Comparison of ENCODE assay signal across 30 cellular contexts in the genomic region with DNA sequence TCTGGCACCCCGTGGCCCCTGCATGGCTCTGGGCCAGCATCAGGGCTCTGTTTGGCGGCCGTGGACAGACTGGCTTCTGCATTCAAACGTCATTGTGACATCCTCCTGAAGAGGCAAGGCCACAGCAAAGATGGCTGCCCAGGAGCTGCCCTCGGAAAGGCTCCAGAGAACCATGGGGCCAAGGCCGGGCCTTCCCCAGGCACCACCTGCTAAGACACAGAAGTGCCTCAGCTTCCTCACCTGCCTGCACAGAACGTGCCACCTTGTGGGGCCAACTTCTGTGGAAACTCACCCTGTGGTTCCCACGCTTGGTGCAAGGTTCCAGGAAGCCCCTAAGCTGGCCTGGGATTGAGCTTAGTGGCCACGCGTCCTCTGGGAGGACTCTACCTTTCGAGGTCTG.
"Had no signal": no experiment of that assay in that cellular context is flagged by ENCODE, and none has a peak within 500 bp of the region (broad histone marks: within the 10 kb centered on the region; RNA-seq: fewer than 3 reads in every experiment).

No MANE protein-coding gene starts in this region.

- H3K4me1 Mint-ChIP-seq: naive thymus-derived CD8-positive, alpha-beta T cell; stimulated activated memory B cell treated with anti-CD40 and anti-IgM and Interleukin-4, amounts not matched to agents 10 μg/mL and 1 μg/mL and 100 μg/mL, for 72 hours; stimulated activated naive CD8-positive, alpha-beta T cell treated with anti-CD3 and anti-CD28 coated beads, Interleukin-15, amount 100 ng/mL, for 72 hours had no signal

- FAIRE-seq: small intestine had no signal

- H2AFZ ChIP-seq: parathyroid adenoma had no signal

- H3K4me3 Mint-ChIP-seq: naive thymus-derived CD8-positive, alpha-beta T cell; natural killer cell treated with Interleukin-12 subunit alpha and Interleukin-12 subunit beta and Interleukin-15 and Interleukin-18, amount 100 ng/mL, for 72 hours; nephron progenitor cell; neural crest cell; stimulated activated memory B cell treated with anti-CD40 and anti-IgM and Interleukin-4, amounts not matched to agents 10 μg/mL and 1 μg/mL and 100 μg/mL, for 72 hours; stimulated activated naive CD8-positive, alpha-beta T cell treated with anti-CD3 and anti-CD28 coated beads, Interleukin-15, amount 100 ng/mL, for 72 hours; type B pancreatic cell had no signal

- DNase-seq: naive thymus-derived CD8-positive, alpha-beta T cell; nephron progenitor cell; occipital lobe; ovary; psoas muscle; right cardiac atrium; right lobe of liver; sigmoid colon; small intestine; stimulated activated CD4-positive, alpha-beta T cell treated with anti-CD3 and anti-CD28 coated beads, Interleukin-12 subunit alpha, Interleukin-12 subunit beta, amount 100 ng/mL, for 4 hours; stimulated activated CD4-positive, alpha-beta T cell treated with anti-CD3 and anti-CD28 coated beads, Interleukin-1b, Interleukin-23, amount 100 ng/mL, for 48 hours; stimulated activated CD4-positive, alpha-beta T cell treated with anti-CD3 and anti-CD28 coated beads, Interleukin-4, amount 100 ng/mL, for 1 hour; stimulated activated CD4-positive, alpha-beta T cell treated with anti-CD3 and anti-CD28 coated beads, Interleukin-4, amount 100 ng/mL, for 4 hours; stimulated activated CD8-positive, alpha-beta memory T cell treated with anti-CD3 and anti-CD28 coated beads, Interleukin-4, amount 100 ng/mL, for 48 hours; stimulated activated naive CD4-positive, alpha-beta T cell; stimulated activated naive CD8-positive, alpha-beta T cell treated with anti-CD3 and anti-CD28 coated beads, Interleukin-15, amount 100 ng/mL, for 72 hours; stimulated activated naive CD8-positive, alpha-beta T cell treated with anti-CD3 and anti-CD28 coated beads, Interleukin-15, Interleukin-2, amounts not matched to agents 100 U/mL and 50 U/mL, for 24 hours; substantia nigra; testis; tibial artery; transverse colon; upper lobe of right lung; uterus had no signal

- H3K27ac ChIP-seq: ovary, parathyroid adenoma, psoas muscle, right lobe of liver, sigmoid colon, suprapubic skin, testis, tibial artery, transverse colon, upper lobe of right lung, uterus had no signal

- H3K4me1 ChIP-seq: parathyroid adenoma, psoas muscle, right lobe of liver, sigmoid colon, suprapubic skin, testis, tibial artery, transverse colon, upper lobe of right lung, uterus had no signal

- H3K36me3 Mint-ChIP-seq: stimulated activated memory B cell treated with anti-CD40 and anti-IgM and Interleukin-4, amounts not matched to agents 10 μg/mL and 1 μg/mL and 100 μg/mL, for 72 hours; type B pancreatic cell had no signal

- H3K9ac ChIP-seq: parathyroid adenoma had no signal

- H3K4me3 ChIP-seq: ovary, psoas muscle, right lobe of liver, sigmoid colon, suprapubic skin, testis, tibial artery, transverse colon, upper lobe of right lung, uterus had no signal

- H3K27me3 ChIP-seq: ovary, right lobe of liver, sigmoid colon, suprapubic skin, testis, tibial artery, transverse colon, upper lobe of right lung, uterus had no signal

- H3K27ac Mint-ChIP-seq: naive thymus-derived CD8-positive, alpha-beta T cell; natural killer cell treated with Interleukin-12 subunit alpha and Interleukin-12 subunit beta and Interleukin-15 and Interleukin-18, amount 100 ng/mL, for 72 hours; nephron progenitor cell; progenitor cell of endocrine pancreas; stimulated activated memory B cell treated with anti-CD40 and anti-IgM and Interleukin-4, amounts not matched to agents 10 μg/mL and 1 μg/mL and 100 μg/mL, for 72 hours; stimulated activated naive CD8-positive, alpha-beta T cell treated with anti-CD3 and anti-CD28 coated beads, Interleukin-15, amount 100 ng/mL, for 72 hours; type B pancreatic cell had no signal

- H3K27me3 Mint-ChIP-seq: natural killer cell treated with Interleukin-12 subunit alpha and Interleukin-12 subunit beta and Interleukin-15 and Interleukin-18, amount 100 ng/mL, for 72 hours; progenitor cell of endocrine pancreas; stimulated activated memory B cell treated with anti-CD40 and anti-IgM and Interleukin-4, amounts not matched to agents 10 μg/mL and 1 μg/mL and 100 μg/mL, for 72 hours; type B pancreatic cell had no signal

- H3K79me2 ChIP-seq: parathyroid adenoma had no signal

- H3K36me3 ChIP-seq: ovary, right lobe of liver, sigmoid colon, suprapubic skin, tibial artery, transverse colon, upper lobe of right lung, uterus had no signal

- H3K9me3 ChIP-seq: right lobe of liver, testis, uterus had no signal
